Comparison of ENCODE assay signal across 15 cellular contexts in the genomic region with DNA sequence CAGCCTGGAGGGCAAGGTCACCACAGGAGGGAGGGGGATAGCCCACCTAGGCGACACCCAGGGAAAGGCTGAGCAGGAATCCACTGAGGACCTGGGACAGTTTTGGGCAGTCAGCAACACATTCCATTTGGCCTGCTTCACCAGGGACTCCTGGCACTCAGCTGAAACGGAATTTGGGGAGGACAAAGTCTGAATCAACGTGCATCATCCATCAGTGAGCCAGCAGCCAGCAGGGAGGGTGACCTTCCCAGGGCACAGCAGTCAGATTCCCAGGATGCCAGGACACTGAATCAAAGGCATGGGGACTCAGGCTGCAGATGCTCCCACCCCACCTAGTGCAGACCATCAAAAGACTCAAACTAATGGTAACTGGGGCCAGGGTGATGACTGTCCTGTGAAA. TPM values are rescaled to one million over a fixed set of nuclear protein-coding genes. Genes with fewer than 3 reads are reported as not detected.
DNase-seq lines count a peak whose midpoint lies in the region; TF ChIP-seq lines count a peak whose summit lies in the region.
"Had no signal": no experiment of that assay in that cellular context is flagged by ENCODE, and none has a peak within 500 bp of the region (broad histone marks: within the 10 kb centered on the region; RNA-seq: fewer than 3 reads in every experiment).

No MANE protein-coding gene starts in this region.

- peak; percentile 17 for DNase-seq in activated CD4-positive, CD25-positive, alpha-beta regulatory T cell treated with anti-CD3 and anti-CD28 coated beads, Interleukin-2, amount 50 U/mL, for 72 hours
- no peak for DNase-seq in activated CD4-positive, CD25-positive, alpha-beta regulatory T cell (lab: John Stamatoyannopoulos, UW)
- DNase-seq in SJSA1 (ENCODE audit: low read depth in 1 of 2, low spot score in 2 of 2) (peak; percentile 88 to 95), fibroblast of mammary gland (ENCODE audit: low read depth) (peak; percentile 86), erythroblast (lab: John Stamatoyannopoulos, UW) (no peak), middle frontal gyrus (ENCODE audit: extremely low spot score, low spot score) (no peak), putamen (ENCODE audit: low spot score) (no peak)
- DNase-seq: activated naive CD4-positive, alpha-beta T cell; esophagus squamous epithelium; NCI-H2171; stimulated activated CD4-positive, alpha-beta T cell treated with anti-CD3 and anti-CD28 coated beads, Interleukin-1b, Interleukin-23, amount 100 ng/mL, for 48 hours; T-cell had no signal

- peak overlapping the region; percentile 96 for H3K27ac ChIP-seq in SJSA1
- H3K27ac ChIP-seq: 22Rv1, esophagus squamous epithelium had no signal

- H3K4me3 ChIP-seq in SJSA1 (no peak overlapping the region), fibroblast of mammary gland (ENCODE audit: control insufficient read depth, low read depth, low read length) (no peak overlapping the region), skeletal muscle satellite cell (ENCODE audit: low read length) (peak overlapping the region; percentile 58)
- H3K4me3 ChIP-seq: esophagus squamous epithelium, tibial artery had no signal

- H3K27me3 ChIP-seq in SJSA1 (replicated peaks): no peaks in the 10 kb centered on the region
- no peaks in the 10 kb centered on the region for H3K27me3 ChIP-seq in skeletal muscle satellite cell (ENCODE audit: control insufficient read depth, insufficient read depth, low read length)
- H3K27me3 ChIP-seq: esophagus squamous epithelium, tibial artery had no signal

- TF ChIP-seq CTCF in fibroblast of mammary gland (conservative IDR thresholded peaks at IDR 0.05; ENCODE audit: control insufficient read depth, insufficient read depth, low read depth, low read length): no peak

- H3K9me3 ChIP-seq in SJSA1 (replicated peaks) (no peaks in the 10 kb centered on the region), skeletal muscle satellite cell (replicated peaks; ENCODE audit: low read length) (no peaks in the 10 kb centered on the region)
- H3K9me3 ChIP-seq: esophagus squamous epithelium, tibial artery had no signal

- H3K4me1 ChIP-seq in SJSA1 (replicated peaks) (peaks cover 54% of the 10 kb centered on the region), skeletal muscle satellite cell (ENCODE audit: control insufficient read depth, insufficient read depth, low read length) (peaks cover 51% of the 10 kb centered on the region)

- H3K4me2 ChIP-seq in skeletal muscle satellite cell (ENCODE audit: low read length): peak overlapping the region; percentile 69

- peak overlapping the region; percentile 66 for H3K9ac ChIP-seq in skeletal muscle satellite cell (ENCODE audit: low read depth, low read length)

- TF ChIP-seq POLR2A in erythroblast (IDR thresholded peaks at IDR 0.05; ENCODE audit: low read length): no peak

- H3K36me3 ChIP-seq in SJSA1 (peaks cover 76% of the 10 kb centered on the region), skeletal muscle satellite cell (ENCODE audit: insufficient read depth, low read length) (peaks cover 65% of the 10 kb centered on the region)

RNA-seq across cellular contexts. Expression of a gene that starts 4.6 kb away (rescaled TPM):
- 26.1 and 34.1 TPM in 2 replicates for total RNA-seq in SJSA1 (2014; rRNA removed; shearing (Covaris generic))
- total RNA-seq in skeletal muscle satellite cell (2012; rRNA removed): 19.0 and 27.3 TPM in 2 replicates

RNA-seq across cellular contexts. Expression of a gene that starts 16.9 kb away (rescaled TPM):
- total RNA-seq in SJSA1 (2014; rRNA removed; shearing (Covaris generic)): 23.1 and 27.7 TPM in 2 replicates
- total RNA-seq in skeletal muscle satellite cell (2012; rRNA removed): 12.4 and 15.5 TPM in 2 replicates

RNA-seq across cellular contexts. Expression of a gene that starts 37.8 kb away (rescaled TPM):
- total RNA-seq in SJSA1 (2014; rRNA removed; shearing (Covaris generic)): 8.8 and 11.1 TPM in 2 replicates
- 11.4 and 19.4 TPM in 2 replicates for total RNA-seq in skeletal muscle satellite cell (2012; rRNA removed)

Comparison
In these comparisons a context has a peak if more than half of its experiments do, and no peak if none do; other contexts are left out.
1. DNase-seq: peak in activated CD4-positive, CD25-positive, alpha-beta regulatory T cell treated with anti-CD3 and anti-CD28 coated beads, Interleukin-2, amount 50 U/mL, for 72 hours (single experiment), SJSA1 (2 of 2) and fibroblast of mammary gland (single experiment); none in activated CD4-positive, CD25-positive, alpha-beta regulatory T cell (0 of 4), erythroblast (0 of 2), middle frontal gyrus (single experiment) and putamen (single experiment).